12 cellular contexts compared by ENCODE assay signal in genomic region chr2:101781326-101781725, GRCh38.
DNase-seq lines count a peak whose midpoint lies in the region; ATAC-seq and TF ChIP-seq lines count a peak whose summit lies in the region.
"Had no signal": no experiment of that assay in that cellular context is flagged by ENCODE, and none has a peak within 500 bp of the region (broad histone marks: within the 10 kb centered on the region; RNA-seq: fewer than 3 reads in every experiment).

No MANE protein-coding gene starts in this region.

- H3K36me3 ChIP-seq in iPS-20b (ENCODE audit: insufficient read depth, low read depth, low read length): no peaks in the 10 kb centered on the region
- H3K36me3 ChIP-seq in prostate gland: no peaks in the 10 kb centered on the region
- H3K36me3 ChIP-seq in testis (ENCODE audit: low read depth, missing control alignments): no peaks in the 10 kb centered on the region
- H3K36me3 ChIP-seq: ovary, transverse colon had no signal

- ATAC-seq in right cardiac atrium (no peak), HG02981 (IDR thresholded peaks at IDR 0.05; ENCODE audit: unreplicated experiment) (no peak)

- H3K27ac ChIP-seq in right cardiac atrium (ENCODE audit: low read length) (no peak overlapping the region), iPS-20b (ENCODE audit: low read length) (no peak overlapping the region), prostate gland (no peak overlapping the region), testis (no peak overlapping the region)
- H3K27ac ChIP-seq: ovary, transverse colon had no signal

- TF ChIP-seq POLR2A in prostate gland (IDR thresholded peaks at IDR 0.05): no peak
- no peak for TF ChIP-seq POLR2A in testis (IDR thresholded peaks at IDR 0.05)

- H3K4me3 ChIP-seq in right cardiac atrium (ENCODE audit: low read length): no peak overlapping the region
- 0 out of 2 replicates have a peak overlapping the region, but pooled peaks have one; percentile 7 for H3K4me3 ChIP-seq in iPS-20b (ENCODE audit: low read length)
- no peak overlapping the region for H3K4me3 ChIP-seq in prostate gland
- H3K4me3 ChIP-seq in testis: no peak overlapping the region
- H3K4me3 ChIP-seq: ovary, transverse colon had no signal

- H3K27me3 ChIP-seq in right cardiac atrium (ENCODE audit: control insufficient read depth, insufficient read depth) (no peaks in the 10 kb centered on the region), iPS-20b (ENCODE audit: insufficient read depth, low read length) (no peaks in the 10 kb centered on the region), prostate gland (replicated peaks; ENCODE audit: insufficient read depth) (no peaks in the 10 kb centered on the region), testis (no peaks in the 10 kb centered on the region)
- H3K27me3 ChIP-seq: ovary, transverse colon had no signal

- H3K9ac ChIP-seq in iPS-20b (ENCODE audit: low read depth, low read length): no peak overlapping the region; the same call in 1 of the 2 replicates

- WGBS in right cardiac atrium: 48% methylated on average over 4 of the region's 4 CpGs
- 76% methylated on average over 4 of the region's 4 CpGs for WGBS in prostate gland
- WGBS in testis, 2 donors: 67 to 75% methylated on average over 4 of the region's 4 CpGs

- peaks cover 25% of the 10 kb centered on the region for H3K4me1 ChIP-seq in right cardiac atrium (ENCODE audit: control insufficient read depth, insufficient read depth, low read length)
- H3K4me1 ChIP-seq in iPS-20b (ENCODE audit: insufficient read depth, low read length): peaks cover 44% of the 10 kb centered on the region
- no peaks in the 10 kb centered on the region for H3K4me1 ChIP-seq in prostate gland (replicated peaks)
- peaks cover 7% of the 10 kb centered on the region for H3K4me1 ChIP-seq in testis

- H3K9me3 ChIP-seq in right cardiac atrium (ENCODE audit: control insufficient read depth, low read length) (no peaks in the 10 kb centered on the region), iPS-20b (ENCODE audit: insufficient read depth, low read depth, low read length) (no peaks in the 10 kb centered on the region), prostate gland (no peaks in the 10 kb centered on the region), testis (no peaks in the 10 kb centered on the region)
- H3K9me3 ChIP-seq: ovary, transverse colon had no signal

- intact Hi-C loops in cardiac septum (cut with DNase I) (no loop called here), right cardiac atrium (cut with DNase I) (no loop called here), prostate gland (cut with DNase I) (no loop called here), testis (cut with DNase I; ENCODE audit: low total_unique reads) (no loop called here)

- TF ChIP-seq CTCF in prostate gland (IDR thresholded peaks at IDR 0.05): no peak
- no peak for TF ChIP-seq CTCF in testis (IDR thresholded peaks at IDR 0.05)

- DNase-seq in cardiac septum (ENCODE audit: low spot score) (peak; percentile 77), right cardiac atrium (no peak), SKM-1 (lab: John Stamatoyannopoulos, UW; ENCODE audit: unreplicated experiment) (peak; percentile 72), SW480 (ENCODE audit: low spot score) (no peak), prostate gland (ENCODE audit: low spot score) (no peak), testis (no peak)
- DNase-seq: activated CD4-positive, alpha-beta T cell treated with anti-CD3 and anti-CD28 coated beads, Interleukin-2, amount 50 U/mL, for 4 hours; kidney; ovary; transverse colon had no signal

Comparison
In these comparisons a context has a peak if more than half of its experiments do, and no peak if none do; other contexts are left out.
1. DNase-seq: peak in cardiac septum (single experiment) and SKM-1 (single experiment); none in right cardiac atrium (0 of 3), SW480 (single experiment), prostate gland (single experiment) and testis (single experiment).